In genomic region chr3:140916603-140917002, GRCh38 we compare ENCODE assay signal across 8 cellular contexts.
"Had no signal": no experiment of that assay in that cellular context is flagged by ENCODE, and none has a peak within 500 bp of the region (broad histone marks: within the 10 kb centered on the region; RNA-seq: fewer than 3 reads in every experiment).

No MANE protein-coding gene starts in this region.

- FAIRE-seq: HTR-8/SVneo had no signal

- H3K4me1 ChIP-seq: HAP-1 had no signal

- H3K9me3 ChIP-seq: HAP-1 had no signal

- H3K27ac ChIP-seq: GM23248 had no signal

- H3K27ac Mint-ChIP-seq: IgD-negative memory B cell had no signal

- H3K36me3 ChIP-seq: HAP-1 had no signal

- H2AFZ ChIP-seq: GM23248 had no signal

- H3K9me3 Mint-ChIP-seq: IgD-negative memory B cell had no signal

- H3K4me3 Mint-ChIP-seq: IgD-negative memory B cell had no signal

- DNase-seq: GM23248, GOT3, H7, KG1 had no signal

- ATAC-seq: HCT116 had no signal

- H3K9ac ChIP-seq: GM23248 had no signal

- H3K4me3 ChIP-seq: GM23248, HAP-1 had no signal

- H3K36me3 Mint-ChIP-seq: IgD-negative memory B cell had no signal
